Comparison of ENCODE assay signal across 8 cellular contexts in the genomic region with DNA sequence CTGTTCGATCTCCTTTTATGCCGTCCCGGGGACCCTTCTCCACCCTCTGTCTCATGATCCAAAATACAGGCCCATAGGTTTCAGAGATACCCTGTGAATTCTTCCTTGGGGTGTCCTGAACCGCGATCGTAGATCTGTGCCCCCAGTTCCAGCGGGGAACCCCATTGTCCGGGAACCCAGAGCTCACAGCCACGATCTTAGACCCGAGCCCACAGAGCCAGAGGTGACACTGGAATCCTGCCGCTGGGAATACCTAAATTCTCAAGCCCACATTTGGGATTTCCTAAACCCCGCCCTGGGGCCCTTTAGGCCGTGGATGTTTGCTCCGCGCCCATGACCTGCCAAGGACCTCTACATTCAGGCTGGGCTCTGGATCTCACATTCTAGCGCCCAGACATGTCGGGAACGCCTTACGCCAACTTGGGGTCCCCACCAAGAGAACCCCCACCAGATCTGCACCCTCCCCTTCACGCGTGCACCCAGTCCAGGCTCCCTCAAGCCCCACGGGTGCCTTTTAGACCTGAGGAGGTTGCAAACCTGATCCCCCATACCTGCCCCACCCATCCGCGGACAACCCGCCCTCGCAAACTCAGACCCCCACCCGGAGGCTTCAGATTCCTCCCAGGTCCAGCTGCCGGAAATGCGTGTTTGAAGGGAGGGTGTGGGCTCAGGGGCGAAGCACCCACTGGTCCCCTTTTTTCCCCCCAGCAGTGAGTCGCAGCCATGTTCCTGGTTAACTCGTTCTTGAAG. TPM values are rescaled to one million over a fixed set of nuclear protein-coding genes. Genes with fewer than 3 reads are reported as not detected.
DNase-seq lines count a peak whose midpoint lies in the region; ATAC-seq and TF ChIP-seq lines count a peak whose summit lies in the region.

No MANE protein-coding gene starts in this region.

- in situ Hi-C loops in GM23248 (cut with MboI), result no loop called here

- H3K27ac ChIP-seq in GM23248, result peak overlapping the region; percentile 93
- H3K27ac ChIP-seq in effector memory CD4-positive, alpha-beta T cell (ENCODE audit: insufficient read depth, low read length, poor library complexity, severe bottlenecking), result peak overlapping the region; percentile 81
- peak overlapping the region; percentile 98 to 99 for H3K27ac ChIP-seq in lung (ENCODE audit: low read depth in 1 of 2, low read length in 1 of 2)

- H2AFZ ChIP-seq in GM23248, result peak overlapping the region; percentile 57

- H3K4me3 ChIP-seq in GM23248 (peak overlapping the region; percentile 97), lung (peak overlapping the region; percentile 88)
- H3K4me3 ChIP-seq in effector memory CD4-positive, alpha-beta T cell (ENCODE audit: insufficient read depth, low read depth, low read length, poor library complexity, severe bottlenecking), result peak overlapping the region; percentile 83

- WGBS in GM23248 (ENCODE audit: low coverage in 1 of 2, low lambda C conversion rate in 2 of 2, missing lambda C conversion rate in 2 of 2), 2 experiments, result 2% methylated on average over 18 to 32 of the region's 32 CpGs
- 0% methylated on average over 32 of the region's 32 CpGs for WGBS in lung, 2 donors

- peaks cover 47% of the 10 kb centered on the region for H3K79me2 ChIP-seq in GM23248 (ENCODE audit: insufficient read depth)

- H3K27ac Mint-ChIP-seq in activated CD4-positive, alpha-beta T cell treated with anti-CD3 and anti-CD28 coated beads for 36 hours, result peak overlapping the region; percentile 97
- peak overlapping the region; percentile 98 for H3K27ac Mint-ChIP-seq in stimulated activated memory B cell treated with anti-CD40 and anti-IgM and Interleukin-4, amounts not matched to agents 10 μg/mL and 1 μg/mL and 100 μg/mL, for 72 hours

- H3K4me1 Mint-ChIP-seq in activated CD4-positive, alpha-beta T cell treated with anti-CD3 and anti-CD28 coated beads for 36 hours, result peaks cover 26% of the 10 kb centered on the region
- H3K4me1 Mint-ChIP-seq in stimulated activated memory B cell treated with anti-CD40 and anti-IgM and Interleukin-4, amounts not matched to agents 10 μg/mL and 1 μg/mL and 100 μg/mL, for 72 hours, result peaks cover 28% of the 10 kb centered on the region

- intact Hi-C loops in activated CD4-positive, alpha-beta T cell treated with anti-CD3 and anti-CD28 coated beads for 36 hours (cut with DNase I, micrococcal nuclease), result loop anchor here (1.0 to 2.0 kb wide), 12 partner anchors 13 to 496 kb away; partner anchors contain the start of genes TBCB (in 2 of the 2), ALKBH6 (in 1 of the 2), ARHGAP33 (in 1 of the 2) and SDHAF1 (in 1 of the 2)

- H4K20me1 ChIP-seq in GM23248 (ENCODE audit: insufficient read depth), result peaks cover 7% of the 10 kb centered on the region; the same call in 1 of the 2 replicates

- H3K27me3 ChIP-seq in GM23248 (replicated peaks; ENCODE audit: insufficient read depth) (no peaks in the 10 kb centered on the region), lung (ENCODE audit: control insufficient read depth, insufficient read depth) (no peaks in the 10 kb centered on the region)
- H3K27me3 ChIP-seq in effector memory CD4-positive, alpha-beta T cell (replicated peaks; ENCODE audit: control insufficient read depth, insufficient read depth, low read length, poor library complexity, severe bottlenecking), result no peaks in the 10 kb centered on the region

- H3K9me2 ChIP-seq in GM23248 (ENCODE audit: insufficient read depth), result no peaks in the 10 kb centered on the region

- H3K4me2 ChIP-seq in GM23248 (ENCODE audit: unreplicated experiment), result peak overlapping the region; percentile 86

- DNase-seq in DMS153 (lab: John Stamatoyannopoulos, UW), result peak; percentile 60
- DNase-seq in GM23248, result peak; percentile 70
- DNase-seq in NCI-H2171 treated with DMSO at 0.1 percent for 48 hours (lab: John Stamatoyannopoulos, UW), result peak; percentile 73
- peak; percentile 65 for DNase-seq in activated CD4-positive, alpha-beta T cell treated with anti-CD3 and anti-CD28 coated beads for 36 hours
- peak in 2 of 3 donors; percentile 4 to 12 for DNase-seq in effector memory CD4-positive, alpha-beta T cell
- peak; percentile 66 for DNase-seq in lung (ENCODE audit: low spot score)

- H3F3A ChIP-seq in GM23248 (ENCODE audit: insufficient read depth), result 0 out of 2 replicates have a peak, but pooled peaks cover 3% of the 10 kb centered on the region

- CTCF ChIA-PET in activated CD4-positive, alpha-beta T cell treated with anti-CD3 and anti-CD28 coated beads for 36 hours (lab: Charles Lee), result interaction anchor here (1.1 kb wide), 1 partner anchor 12 kb away, joined by 5 read pairs; no protein-coding TSS in a partner anchor

- H3K36me3 Mint-ChIP-seq in activated CD4-positive, alpha-beta T cell treated with anti-CD3 and anti-CD28 coated beads for 36 hours (ENCODE audit: low read depth), result peaks cover 28% of the 10 kb centered on the region
- H3K36me3 Mint-ChIP-seq in stimulated activated memory B cell treated with anti-CD40 and anti-IgM and Interleukin-4, amounts not matched to agents 10 μg/mL and 1 μg/mL and 100 μg/mL, for 72 hours, result peaks cover 26% of the 10 kb centered on the region

- H3K4me3 Mint-ChIP-seq in activated CD4-positive, alpha-beta T cell treated with anti-CD3 and anti-CD28 coated beads for 36 hours, result peak overlapping the region; percentile 97
- H3K4me3 Mint-ChIP-seq in stimulated activated memory B cell treated with anti-CD40 and anti-IgM and Interleukin-4, amounts not matched to agents 10 μg/mL and 1 μg/mL and 100 μg/mL, for 72 hours, result peak overlapping the region; percentile 99

- peaks cover 22% of the 10 kb centered on the region for H3K36me3 ChIP-seq in GM23248 (ENCODE audit: low read depth)
- H3K36me3 ChIP-seq in effector memory CD4-positive, alpha-beta T cell (ENCODE audit: control insufficient read depth, insufficient read depth, low read length), result peaks cover 19% of the 10 kb centered on the region
- H3K36me3 ChIP-seq in lung (ENCODE audit: control insufficient read depth in 2 of 2, insufficient read depth in 2 of 2, low read length in 2 of 2), result peaks cover 8 to 20% of the 10 kb centered on the region in 2 donors

- no peaks in the 10 kb centered on the region for H3K9me3 ChIP-seq in GM23248 (ENCODE audit: low read depth)
- no peaks in the 10 kb centered on the region for H3K9me3 ChIP-seq in effector memory CD4-positive, alpha-beta T cell (ENCODE audit: control insufficient read depth, low read length)
- no peaks in the 10 kb centered on the region for H3K9me3 ChIP-seq in lung (ENCODE audit: control insufficient read depth in 2 of 2, insufficient read depth in 1 of 2, low read length in 1 of 2)

- H3K4me1 ChIP-seq in GM23248 (ENCODE audit: insufficient read depth) (peaks cover 22% of the 10 kb centered on the region), lung (ENCODE audit: control insufficient read depth in 2 of 2, insufficient read depth in 2 of 2, low read length in 2 of 2) (peaks cover 4 to 7% of the 10 kb centered on the region in 2 donors)
- H3K4me1 ChIP-seq in effector memory CD4-positive, alpha-beta T cell (ENCODE audit: control insufficient read depth, insufficient read depth, low read length, poor library complexity, severe bottlenecking), result peaks cover 5% of the 10 kb centered on the region

- ATAC-seq in activated CD4-positive, alpha-beta T cell treated with anti-CD3 and anti-CD28 coated beads for 36 hours, result peak; percentile 14
- peak; percentile 14 for ATAC-seq in lung (ENCODE audit: insufficient read depth, low FRiP score)
- ATAC-seq in stimulated activated memory B cell treated with anti-CD40 and anti-IgM and Interleukin-4, amounts not matched to agents 10 μg/mL and 1 μg/mL and 100 μg/mL, for 72 hours, result peak; percentile 44
- ATAC-seq in HG03025 (IDR thresholded peaks at IDR 0.05; ENCODE audit: low FRiP score, unreplicated experiment), result no peak

- peak overlapping the region; percentile 97 for H3K9ac ChIP-seq in GM23248

- no peaks in the 10 kb centered on the region for H3K9me3 Mint-ChIP-seq in activated CD4-positive, alpha-beta T cell treated with anti-CD3 and anti-CD28 coated beads for 36 hours (ENCODE audit: low read depth)
- H3K9me3 Mint-ChIP-seq in stimulated activated memory B cell treated with anti-CD40 and anti-IgM and Interleukin-4, amounts not matched to agents 10 μg/mL and 1 μg/mL and 100 μg/mL, for 72 hours, result peaks cover 4% of the 10 kb centered on the region

- no peaks in the 10 kb centered on the region for H3K27me3 Mint-ChIP-seq in activated CD4-positive, alpha-beta T cell treated with anti-CD3 and anti-CD28 coated beads for 36 hours
- H3K27me3 Mint-ChIP-seq in stimulated activated memory B cell treated with anti-CD40 and anti-IgM and Interleukin-4, amounts not matched to agents 10 μg/mL and 1 μg/mL and 100 μg/mL, for 72 hours, result no peaks in the 10 kb centered on the region

- POLR2A ChIA-PET in activated CD4-positive, alpha-beta T cell treated with anti-CD3 and anti-CD28 coated beads for 36 hours (lab: Charles Lee), result interaction anchor here (1.5 kb wide), 1 partner anchor 12 kb away, joined by 6 read pairs; no protein-coding TSS in a partner anchor

- TF ChIP-seq CTCF in lung (IDR thresholded peaks at IDR 0.05; ENCODE audit: control extremely low read depth, extremely low read depth), result no peak

RNA-seq across cellular contexts. Expression of gene CAPNS1, which starts 0.6 kb away (rescaled TPM):
- total RNA-seq in GM23248 (2014; rRNA removed; shearing (Covaris generic)), result 540 and 588 TPM in 2 replicates
- 344 and 353 TPM in 2 replicates for polyA plus RNA-seq in GM23248 (2016; fragmentation: Nextera tagmentation; extraction: Ambion mirVana)
- 100 to 1,000 TPM; 345 to 452 TPM for total RNA-seq in activated CD4-positive, alpha-beta T cell treated with anti-CD3 and anti-CD28 coated beads for 36 hours
- 100 to 1,000 TPM; 201 to 743 TPM for total RNA-seq in lung
- 100 to 1,000 TPM; 654 to 689 TPM for polyA plus RNA-seq in lung

RNA-seq across cellular contexts. Expression of gene COX7A1, which starts 11.8 kb away (rescaled TPM):
- total RNA-seq in GM23248 (2014; rRNA removed; shearing (Covaris generic)), result 8.4 and 9.2 TPM in 2 replicates
- 93.2 and 95.6 TPM in 2 replicates for polyA plus RNA-seq in GM23248 (2016; fragmentation: Nextera tagmentation; extraction: Ambion mirVana)
- total RNA-seq in activated CD4-positive, alpha-beta T cell treated with anti-CD3 and anti-CD28 coated beads for 36 hours, result not detected
- 10 to 100 TPM; 13.0 to 53.1 TPM for total RNA-seq in lung
- polyA plus RNA-seq in lung, result 10 to 100 TPM; 24.9 to 47.1 TPM

RNA-seq across cellular contexts. Expression of gene TBCB, which starts 25.2 kb away (rescaled TPM):
- total RNA-seq in GM23248 (2014; rRNA removed; shearing (Covaris generic)), result 221 and 304 TPM in 2 replicates
- polyA plus RNA-seq in GM23248 (2016; fragmentation: Nextera tagmentation; extraction: Ambion mirVana), result 279 and 292 TPM in 2 replicates
- total RNA-seq in activated CD4-positive, alpha-beta T cell treated with anti-CD3 and anti-CD28 coated beads for 36 hours, result 100 to 1,000 TPM; 111 to 117 TPM
- 100 to 1,000 TPM in 1 of 2 donors, 10 to 100 TPM in 1; 63.1 to 169 TPM for total RNA-seq in lung
- polyA plus RNA-seq in lung, result 100 to 1,000 TPM; 132 to 213 TPM

RNA-seq across cellular contexts. Expression of gene POLR2I, which starts 25.8 kb away (rescaled TPM):
- 44.1 and 44.4 TPM in 2 replicates for total RNA-seq in GM23248 (2014; rRNA removed; shearing (Covaris generic))
- polyA plus RNA-seq in GM23248 (2016; fragmentation: Nextera tagmentation; extraction: Ambion mirVana) (130 and 143 TPM in 2 replicates), lung (10 to 100 TPM; 65.1 to 96.6 TPM)
- total RNA-seq in activated CD4-positive, alpha-beta T cell treated with anti-CD3 and anti-CD28 coated beads for 36 hours, result 10 to 100 TPM; 89.6 to 97.3 TPM
- 100 to 1,000 TPM in 1 of 2 donors, 10 to 100 TPM in 1; 83.1 to 101 TPM for total RNA-seq in lung

RNA-seq across cellular contexts. Expression of gene OVOL3, which starts 29.5 kb away (rescaled TPM):
- not detected in 2 replicates for total RNA-seq in GM23248 (2014; rRNA removed; shearing (Covaris generic))
- polyA plus RNA-seq in GM23248 (2016; fragmentation: Nextera tagmentation; extraction: Ambion mirVana), result not detected in 2 replicates
- total RNA-seq in activated CD4-positive, alpha-beta T cell treated with anti-CD3 and anti-CD28 coated beads for 36 hours, result not detected
- not detected for total RNA-seq in lung
- polyA plus RNA-seq in lung, result not detected

Comparison
In these comparisons a context has a peak if more than half of its experiments do, and no peak if none do; other contexts are left out.
1. DNase-seq: peak in every context shown above with its lines; median percentile 73 in NCI-H2171 treated with DMSO at 0.1 percent for 48 hours; 70 in GM23248; 66 in lung; 65 in activated CD4-positive, alpha-beta T cell treated with anti-CD3 and anti-CD28 coated beads for 36 hours; 60 in DMS153; 8 in effector memory CD4-positive, alpha-beta T cell.